ENCODE assay signal across 20 cellular contexts in genomic region chr1:203056516-203056915, GRCh38. TPM values are rescaled to one million over a fixed set of nuclear protein-coding genes. Genes with fewer than 3 reads are reported as not detected.
A peak's percentile ranks its signal among the peaks of the same experiment; 100 is the strongest.
DNase-seq lines count a peak whose midpoint lies in the region; ATAC-seq, FAIRE-seq and TF ChIP-seq lines count a peak whose summit lies in the region.
"Had no signal": no experiment of that assay in that cellular context is flagged by ENCODE, and none has a peak within 500 bp of the region (broad histone marks: within the 10 kb centered on the region; RNA-seq: fewer than 3 reads in every experiment).

No MANE protein-coding gene starts in this region.

- H3K27me3 Mint-ChIP-seq in natural killer cell treated with Interleukin-12 subunit alpha and Interleukin-12 subunit beta and Interleukin-15 and Interleukin-18, amount 100 ng/mL, for 72 hours: peaks cover 19 to 30% of the 10 kb centered on the region in 2 donors

- H3K79me2 ChIP-seq in HepG2 (ENCODE audit: insufficient read depth, low read length) (no peaks in the 10 kb centered on the region), OCI-LY7 (ENCODE audit: insufficient read depth, low read depth, low read length) (no peaks in the 10 kb centered on the region)

- H3K9me3 Mint-ChIP-seq in natural killer cell treated with Interleukin-12 subunit alpha and Interleukin-12 subunit beta and Interleukin-15 and Interleukin-18, amount 100 ng/mL, for 72 hours: no peaks in the 10 kb centered on the region

- intact Hi-C loops in HepG2 (cut with micrococcal nuclease; ENCODE audit: unreplicated experiment): no loop called here
- intact Hi-C loops in right lobe of liver (cut with DNase I): no loop called here
- intact Hi-C loops in OCI-LY7 (cut with micrococcal nuclease; ENCODE audit: unreplicated experiment): no loop called here
- intact Hi-C loops in heart left ventricle (cut with DNase I): no loop called here

- no peak overlapping the region for H3K4me3 Mint-ChIP-seq in natural killer cell treated with Interleukin-12 subunit alpha and Interleukin-12 subunit beta and Interleukin-15 and Interleukin-18, amount 100 ng/mL, for 72 hours

- TF ChIP-seq POLR2A in HepG2 (IDR thresholded peaks at IDR 0.05; ENCODE audit: insufficient read depth in 1 of 2, low read depth in 2 of 2, low read length in 2 of 2) (no peak), right lobe of liver (IDR thresholded peaks at IDR 0.05) (no peak), heart left ventricle (IDR thresholded peaks at IDR 0.05) (no peak)

- H2AFZ ChIP-seq in HepG2 (ENCODE audit: low read length): no peak overlapping the region
- H2AFZ ChIP-seq in OCI-LY7 (ENCODE audit: low read length): no peak overlapping the region

- H3K9me2 ChIP-seq in OCI-LY7 (ENCODE audit: insufficient read depth, low read length): no peaks in the 10 kb centered on the region

- no peak for DNase-seq in HepG2 (ENCODE audit: low spot score)
- DNase-seq in right lobe of liver: no peak
- DNase-seq in OCI-LY7 (ENCODE audit: low spot score): no peak
- no peak for DNase-seq in epithelial cell of proximal tubule (ENCODE audit: low read depth)
- no peak for DNase-seq in heart left ventricle
- DNase-seq in natural killer cell treated with Interleukin-12 subunit alpha and Interleukin-12 subunit beta and Interleukin-15 and Interleukin-18, amount 100 ng/mL, for 72 hours (ENCODE audit: low spot score): no peak
- DNase-seq in SW 1271 (lab: John Stamatoyannopoulos, UW): no peak
- DNase-seq: activated gamma-delta T cell; dermis blood vessel endothelial cell; esophagus squamous epithelium; GDM1; left ventricle myocardium superior; NCI-H1105 treated with DMSO at 0.1 percent for 48 hours; right cardiac atrium; stimulated activated CD8-positive, alpha-beta memory T cell treated with anti-CD3 and anti-CD28 coated beads, Interleukin-4, amount 100 ng/mL, for 48 hours had no signal

- no peak overlapping the region for H3K27ac Mint-ChIP-seq in natural killer cell treated with Interleukin-12 subunit alpha and Interleukin-12 subunit beta and Interleukin-15 and Interleukin-18, amount 100 ng/mL, for 72 hours

- H3K36me3 Mint-ChIP-seq in natural killer cell treated with Interleukin-12 subunit alpha and Interleukin-12 subunit beta and Interleukin-15 and Interleukin-18, amount 100 ng/mL, for 72 hours: no peaks in the 10 kb centered on the region

- CTCF ChIA-PET in HepG2 (lab: Yijun Ruan, JAX; ENCODE audit: low intra/inter-chr PET ratio, low total read pairs): no interaction called here
- CTCF ChIA-PET in OCI-LY7 (lab: Charles Lee; ENCODE audit: unreplicated experiment): interaction anchor here (0.6 kb wide), 1 partner anchor 12 kb away, joined by 3 read pairs; no protein-coding TSS in a partner anchor

- H3K4me3 ChIP-seq in HepG2 (replicated peaks in 1 of 3; ENCODE audit: insufficient read depth in 1 of 3, low read depth in 2 of 3, low read length in 3 of 3): no peak overlapping the region
- no peak overlapping the region for H3K4me3 ChIP-seq in right lobe of liver
- H3K4me3 ChIP-seq in OCI-LY7 (ENCODE audit: low read depth, low read length, poor library complexity, severe bottlenecking): no peak overlapping the region
- no peak overlapping the region for H3K4me3 ChIP-seq in epithelial cell of proximal tubule (ENCODE audit: low read depth, low read length)
- H3K4me3 ChIP-seq in heart left ventricle: no peak overlapping the region
- H3K4me3 ChIP-seq: A549, ascending aorta, esophagus squamous epithelium had no signal

- 78% methylated on average over 6 of the region's 6 CpGs for WGBS in HepG2 (ENCODE audit: low lambda C conversion rate)
- WGBS in right lobe of liver (ENCODE audit: insufficient coverage, low coverage, low lambda C conversion rate, missing lambda C conversion rate): 50% methylated on average over 1 of the region's 6 CpGs
- 91 to 98% (median 95%) methylated on average over 6 of the region's 6 CpGs for WGBS in heart left ventricle, 4 donors

- BruUV-seq in HepG2 (replicated peaks; lab: Mats Ljungman, UMichigan): no TSS peak
- no TSS peak for BruUV-seq in OCI-LY7 (replicated peaks; lab: Mats Ljungman, UMichigan)

- H3K27me3 ChIP-seq in HepG2 (ENCODE audit: control insufficient read depth in 1 of 2, insufficient read depth in 2 of 2, low read length in 2 of 2) (peaks cover 3 to 15% of the 10 kb centered on the region in 2 experiments; a peak in 3 of 5 replicates), right lobe of liver (no peaks in the 10 kb centered on the region), heart left ventricle (no peaks in the 10 kb centered on the region)
- H3K27me3 ChIP-seq: ascending aorta had no signal

- no peak overlapping the region for H3K27ac ChIP-seq in HepG2 (ENCODE audit: extremely low read length, insufficient read depth, low read length)
- no peak overlapping the region for H3K27ac ChIP-seq in right lobe of liver
- no peak overlapping the region for H3K27ac ChIP-seq in OCI-LY7 (ENCODE audit: low read depth, low read length, poor library complexity, severe bottlenecking)
- H3K27ac ChIP-seq in heart left ventricle: peak overlapping the region in 1 of 12 donors; percentile 19
- H3K27ac ChIP-seq: A549, ascending aorta, esophagus squamous epithelium, VCaP had no signal

- no peak overlapping the region for H3K4me2 ChIP-seq in HepG2 (ENCODE audit: low read depth, low read length)
- H3K4me2 ChIP-seq in OCI-LY7 (ENCODE audit: low read length): no peak overlapping the region
- H3K4me2 ChIP-seq: A549 had no signal

- H4K20me1 ChIP-seq in HepG2 (ENCODE audit: insufficient read depth, low read length) (no peaks in the 10 kb centered on the region), OCI-LY7 (ENCODE audit: insufficient read depth, low read length) (no peaks in the 10 kb centered on the region)

- no peaks in the 10 kb centered on the region for H3K4me1 Mint-ChIP-seq in natural killer cell treated with Interleukin-12 subunit alpha and Interleukin-12 subunit beta and Interleukin-15 and Interleukin-18, amount 100 ng/mL, for 72 hours (ENCODE audit: low read depth in 2 of 2)

- POLR2A ChIA-PET in HepG2 (lab: Yijun Ruan, JAX): no interaction called here
- POLR2A ChIA-PET in OCI-LY7 (lab: Charles Lee): no interaction called here

- H3K9me3 ChIP-seq in HepG2 (ENCODE audit: low read length): no peaks in the 10 kb centered on the region
- no peaks in the 10 kb centered on the region for H3K9me3 ChIP-seq in right lobe of liver
- no peaks in the 10 kb centered on the region for H3K9me3 ChIP-seq in OCI-LY7 (ENCODE audit: low read length)
- H3K9me3 ChIP-seq in heart left ventricle: no peaks in the 10 kb centered on the region
- H3K9me3 ChIP-seq: A549, ascending aorta, esophagus squamous epithelium had no signal

- TF ChIP-seq RAD21 in HepG2 (CRISPR knock-in tag; IDR thresholded peaks at IDR 0.05): no peak

- FAIRE-seq in HepG2 (lab: Jason Lieb, UNC): no peak
- FAIRE-seq: A549 had no signal

- TF ChIP-seq CTCF in HepG2 (CRISPR knock-in tag; IDR thresholded peaks at IDR 0.05) (no peak), right lobe of liver (IDR thresholded peaks at IDR 0.05) (no peak), OCI-LY7 (conservative IDR thresholded peaks at IDR 0.05; ENCODE audit: low read length) (peak; percentile 47), epithelial cell of proximal tubule (conservative IDR thresholded peaks at IDR 0.05; ENCODE audit: low read depth, low read length) (peak; percentile 34), heart left ventricle (IDR thresholded peaks at IDR 0.05) (no peak)

- H3K4me1 ChIP-seq in HepG2 (ENCODE audit: insufficient read depth, low read length): peaks cover 3% of the 10 kb centered on the region
- no peaks in the 10 kb centered on the region for H3K4me1 ChIP-seq in right lobe of liver
- H3K4me1 ChIP-seq in OCI-LY7 (ENCODE audit: insufficient read depth, low read length, poor library complexity, severe bottlenecking): no peaks in the 10 kb centered on the region
- peaks cover 0 to 33% (median 10%) of the 10 kb centered on the region in 12 donors for H3K4me1 ChIP-seq in heart left ventricle
- H3K4me1 ChIP-seq: ascending aorta, esophagus squamous epithelium had no signal

- no peak overlapping the region for H3K9ac ChIP-seq in HepG2 (ENCODE audit: insufficient read depth, low read depth, low read length)

- TF ChIP-seq EP300 in HepG2 (IDR thresholded peaks at IDR 0.05; ENCODE audit: low read depth in 2 of 2, low read length in 2 of 2): no peak
- no peak for TF ChIP-seq EP300 in HepG2 (CRISPR knock-in tag; IDR thresholded peaks at IDR 0.05; ENCODE audit: borderline replicate concordance)

- in situ Hi-C loops in HepG2 (cut with HindIII; ENCODE audit: extremely low pct_ligation_motif_present, low pct_unique_long_range_greater_than_20kb): no loop called here

- ATAC-seq in HepG2 (no peak), right lobe of liver (no peak), heart left ventricle (no peak)
- ATAC-seq in activated CD4-positive, CD25-positive, alpha-beta regulatory T cell treated with anti-CD3 and anti-CD28 coated beads, Interleukin-2, amount 50 U/mL, for 24 hours: no peak
- no peak for ATAC-seq in natural killer cell treated with Interleukin-12 subunit alpha and Interleukin-12 subunit beta and Interleukin-15 and Interleukin-18, amount 100 ng/mL, for 72 hours
- ATAC-seq: left ventricle myocardium superior, right cardiac atrium had no signal

- no peaks in the 10 kb centered on the region for H3K36me3 ChIP-seq in HepG2 (replicated peaks in 1 of 2; ENCODE audit: control insufficient read depth in 1 of 2, insufficient read depth in 2 of 2, low read length in 2 of 2)
- H3K36me3 ChIP-seq in right lobe of liver: no peaks in the 10 kb centered on the region
- no peaks in the 10 kb centered on the region for H3K36me3 ChIP-seq in OCI-LY7 (ENCODE audit: insufficient read depth, low read length)
- H3K36me3 ChIP-seq in heart left ventricle: peaks cover 0 to 17% (median 0%) of the 10 kb centered on the region in 9 donors
- H3K36me3 ChIP-seq: esophagus squamous epithelium had no signal

RNA-seq across cellular contexts. Expression of gene MYOG, which starts 29.3 kb away (rescaled TPM):
- total RNA-seq in HepG2 (2016; rRNA removed; fragmentation: Illumina TruSeq; extraction: Trizol) (not detected in 2 replicates), right lobe of liver (not detected), OCI-LY7 (2022) (not detected in 2 replicates), epithelial cell of proximal tubule (not detected in 2 replicates), heart left ventricle (not detected)
- total RNA-seq in HepG2 (2016; cell fraction: cytosol; rRNA removed; fragmentation: Illumina TruSeq; extraction: Trizol; ENCODE audit: low read depth): not detected in 2 replicates
- total RNA-seq in HepG2 (2016; cell fraction: insoluble cytoplasmic fraction; rRNA removed; fragmentation: Illumina TruSeq; extraction: Trizol): not detected in 2 replicates
- total RNA-seq in HepG2 (2016; cell fraction: membrane; rRNA removed; fragmentation: Illumina TruSeq; extraction: Trizol): not detected in 2 replicates
- not detected in 2 replicates for total RNA-seq in HepG2 (2016; cell fraction: nucleus; rRNA removed; fragmentation: Illumina TruSeq; extraction: Trizol)
- polyA plus RNA-seq in HepG2 (2011; rRNA removed) (not detected in 2 replicates), heart left ventricle (not detected)
- not detected in 2 replicates for polyA plus RNA-seq in HepG2 (2011; cell fraction: cytosol; rRNA removed)
- polyA plus RNA-seq in HepG2 (2011; cell fraction: nucleus; rRNA removed): not detected in 2 replicates
- polyA plus RNA-seq in HepG2 (2012): not detected in 2 replicates
- polyA plus RNA-seq in HepG2 (2016; cell fraction: cytosol; fragmentation: Illumina TruSeq; extraction: Trizol; ENCODE audit: low read depth): not detected in 2 replicates
- polyA plus RNA-seq in HepG2 (2016; cell fraction: insoluble cytoplasmic fraction; fragmentation: Illumina TruSeq; extraction: Trizol; ENCODE audit: low read depth): not detected in 2 replicates
- polyA plus RNA-seq in HepG2 (2016; cell fraction: membrane; fragmentation: Illumina TruSeq; extraction: Trizol; ENCODE audit: low read depth): not detected in 2 replicates
- not detected in 2 replicates for polyA plus RNA-seq in HepG2 (2016; cell fraction: nucleus; fragmentation: Illumina TruSeq; extraction: Trizol; ENCODE audit: insufficient read depth, low read depth)
- polyA minus RNA-seq in HepG2 (2011; rRNA and poly(A)+ RNA removed; ENCODE audit: low replicate concordance): not detected in 2 replicates
- not detected in 2 replicates for polyA minus RNA-seq in HepG2 (2011; cell fraction: cytosol; rRNA and poly(A)+ RNA removed)
- not detected in 2 replicates for polyA minus RNA-seq in HepG2 (2011; cell fraction: nucleus; rRNA and poly(A)+ RNA removed)
- total RNA-seq in OCI-LY7 (2014; rRNA removed; shearing (Covaris generic)): not detected in 2 replicates
- total RNA-seq in natural killer cell treated with Interleukin-12 subunit alpha and Interleukin-12 subunit beta and Interleukin-15 and Interleukin-18, amount 100 ng/mL, for 72 hours: not detected
- total RNA-seq: ascending aorta, dermis blood vessel endothelial cell, esophagus squamous epithelium, left ventricle myocardium superior, right cardiac atrium had no signal
- polyA plus RNA-seq: A549, neural cell, right cardiac atrium had no signal

RNA-seq across cellular contexts. Expression of gene PPFIA4, which starts 30.2 kb away (rescaled TPM):
- total RNA-seq in HepG2 (2016; rRNA removed; fragmentation: Illumina TruSeq; extraction: Trizol) (not detected in 2 replicates), right lobe of liver (1 to 10 TPM in 1 of 6 experiments, under 1 TPM in 4, not detected in 1; 0.18 to 5.5 (median 0.49) TPM), OCI-LY7 (2022) (0.55 and 2.7 TPM in 2 replicates), epithelial cell of proximal tubule (0.14 and 11.6 TPM in 2 replicates), heart left ventricle (10 to 100 TPM; 15.4 to 50.3 (median 36.9) TPM)
- total RNA-seq in HepG2 (2016; cell fraction: cytosol; rRNA removed; fragmentation: Illumina TruSeq; extraction: Trizol; ENCODE audit: low read depth): not detected in 2 replicates
- total RNA-seq in HepG2 (2016; cell fraction: insoluble cytoplasmic fraction; rRNA removed; fragmentation: Illumina TruSeq; extraction: Trizol): 0.15 TPM in 1 of 2 replicates, not detected in the other
- not detected in 2 replicates for total RNA-seq in HepG2 (2016; cell fraction: membrane; rRNA removed; fragmentation: Illumina TruSeq; extraction: Trizol)
- total RNA-seq in HepG2 (2016; cell fraction: nucleus; rRNA removed; fragmentation: Illumina TruSeq; extraction: Trizol): 0.12 TPM in 1 of 2 replicates, not detected in the other
- polyA plus RNA-seq in HepG2 (2011; rRNA removed) (5.4 and 6.4 TPM in 2 replicates), heart left ventricle (10 to 100 TPM; 11.2 to 35.5 TPM)
- polyA plus RNA-seq in HepG2 (2011; cell fraction: cytosol; rRNA removed): 0.67 and 1.6 TPM in 2 replicates
- 76.9 and 115 TPM in 2 replicates for polyA plus RNA-seq in HepG2 (2011; cell fraction: nucleus; rRNA removed)
- polyA plus RNA-seq in HepG2 (2012): 3.1 and 4.4 TPM in 2 replicates
- polyA plus RNA-seq in HepG2 (2016; cell fraction: cytosol; fragmentation: Illumina TruSeq; extraction: Trizol; ENCODE audit: low read depth): not detected in 2 replicates
- not detected in 2 replicates for polyA plus RNA-seq in HepG2 (2016; cell fraction: insoluble cytoplasmic fraction; fragmentation: Illumina TruSeq; extraction: Trizol; ENCODE audit: low read depth)
- not detected in 2 replicates for polyA plus RNA-seq in HepG2 (2016; cell fraction: membrane; fragmentation: Illumina TruSeq; extraction: Trizol; ENCODE audit: low read depth)
- 0.07 and 0.44 TPM in 2 replicates for polyA plus RNA-seq in HepG2 (2016; cell fraction: nucleus; fragmentation: Illumina TruSeq; extraction: Trizol; ENCODE audit: insufficient read depth, low read depth)
- 0.72 and 10.8 TPM in 2 replicates for polyA minus RNA-seq in HepG2 (2011; rRNA and poly(A)+ RNA removed; ENCODE audit: low replicate concordance)
- 0.49 and 0.62 TPM in 2 replicates for polyA minus RNA-seq in HepG2 (2011; cell fraction: cytosol; rRNA and poly(A)+ RNA removed)
- 19.8 and 25.9 TPM in 2 replicates for polyA minus RNA-seq in HepG2 (2011; cell fraction: nucleus; rRNA and poly(A)+ RNA removed)
- 0.03 and 0.93 TPM in 2 replicates for total RNA-seq in OCI-LY7 (2014; rRNA removed; shearing (Covaris generic))
- total RNA-seq in natural killer cell treated with Interleukin-12 subunit alpha and Interleukin-12 subunit beta and Interleukin-15 and Interleukin-18, amount 100 ng/mL, for 72 hours: 10 to 100 TPM; 19.6 to 44.7 TPM

RNA-seq across cellular contexts. Expression of gene TMEM183A, which starts 49.3 kb away (rescaled TPM):
- 82.0 and 85.4 TPM in 2 replicates for total RNA-seq in HepG2 (2016; rRNA removed; fragmentation: Illumina TruSeq; extraction: Trizol)
- total RNA-seq in HepG2 (2016; cell fraction: cytosol; rRNA removed; fragmentation: Illumina TruSeq; extraction: Trizol; ENCODE audit: low read depth): 117 and 147 TPM in 2 replicates
- total RNA-seq in HepG2 (2016; cell fraction: insoluble cytoplasmic fraction; rRNA removed; fragmentation: Illumina TruSeq; extraction: Trizol): 82.0 and 82.7 TPM in 2 replicates
- total RNA-seq in HepG2 (2016; cell fraction: membrane; rRNA removed; fragmentation: Illumina TruSeq; extraction: Trizol): 214 and 215 TPM in 2 replicates
- total RNA-seq in HepG2 (2016; cell fraction: nucleus; rRNA removed; fragmentation: Illumina TruSeq; extraction: Trizol): 59.5 and 61.7 TPM in 2 replicates
- polyA plus RNA-seq in HepG2 (2011; rRNA removed): 56.2 and 59.7 TPM in 2 replicates
- 65.4 and 69.6 TPM in 2 replicates for polyA plus RNA-seq in HepG2 (2011; cell fraction: cytosol; rRNA removed)
- polyA plus RNA-seq in HepG2 (2011; cell fraction: nucleus; rRNA removed): 86.6 and 92.4 TPM in 2 replicates
- polyA plus RNA-seq in HepG2 (2012): 28.1 and 30.6 TPM in 2 replicates
- polyA plus RNA-seq in HepG2 (2016; cell fraction: cytosol; fragmentation: Illumina TruSeq; extraction: Trizol; ENCODE audit: low read depth): 140 and 156 TPM in 2 replicates
- polyA plus RNA-seq in HepG2 (2016; cell fraction: insoluble cytoplasmic fraction; fragmentation: Illumina TruSeq; extraction: Trizol; ENCODE audit: low read depth): 69.4 and 76.0 TPM in 2 replicates
- 186 and 191 TPM in 2 replicates for polyA plus RNA-seq in HepG2 (2016; cell fraction: membrane; fragmentation: Illumina TruSeq; extraction: Trizol; ENCODE audit: low read depth)
- 82.0 and 83.2 TPM in 2 replicates for polyA plus RNA-seq in HepG2 (2016; cell fraction: nucleus; fragmentation: Illumina TruSeq; extraction: Trizol; ENCODE audit: insufficient read depth, low read depth)
- 142 and 277 TPM in 2 replicates for polyA minus RNA-seq in HepG2 (2011; rRNA and poly(A)+ RNA removed; ENCODE audit: low replicate concordance)
- 22.9 and 28.1 TPM in 2 replicates for polyA minus RNA-seq in HepG2 (2011; cell fraction: cytosol; rRNA and poly(A)+ RNA removed)
- polyA minus RNA-seq in HepG2 (2011; cell fraction: nucleus; rRNA and poly(A)+ RNA removed): 96.7 and 106 TPM in 2 replicates
- 10 to 100 TPM; 21.4 to 38.1 (median 31.0) TPM for total RNA-seq in right lobe of liver
- total RNA-seq in OCI-LY7 (2014; rRNA removed; shearing (Covaris generic)): 92.4 and 99.3 TPM in 2 replicates
- 75.5 and 83.9 TPM in 2 replicates for total RNA-seq in OCI-LY7 (2022)
- total RNA-seq in epithelial cell of proximal tubule: 79.2 and 80.5 TPM in 2 replicates
- 10 to 100 TPM; 20.0 to 34.8 (median 29.9) TPM for total RNA-seq in heart left ventricle
- polyA plus RNA-seq in heart left ventricle: 10 to 100 TPM in 1 of 2 donors, 1 to 10 TPM in 1; 9.5 to 45.7 TPM
- 10 to 100 TPM; 65.1 to 93.0 TPM for total RNA-seq in natural killer cell treated with Interleukin-12 subunit alpha and Interleukin-12 subunit beta and Interleukin-15 and Interleukin-18, amount 100 ng/mL, for 72 hours

Comparison
In these comparisons a context has a peak if more than half of its experiments do, and no peak if none do; other contexts are left out.
1. CTCF ChIP-seq: peak in OCI-LY7 (single experiment) and epithelial cell of proximal tubule (single experiment); none in HepG2 (single experiment), right lobe of liver (0 of 4) and heart left ventricle (0 of 12).